13 cellular contexts compared by ENCODE assay signal in genomic region chr9:22097712-22098111, GRCh38.
DNase-seq lines count a peak whose midpoint lies in the region; ATAC-seq and TF ChIP-seq lines count a peak whose summit lies in the region.
"Had no signal": no experiment of that assay in that cellular context is flagged by ENCODE, and none has a peak within 500 bp of the region (broad histone marks: within the 10 kb centered on the region; RNA-seq: fewer than 3 reads in every experiment).

No MANE protein-coding gene starts in this region.

- no peak overlapping the region for H3K4me3 ChIP-seq in cardiac fibroblast (replicated peaks in 1 of 2; ENCODE audit: low read depth in 2 of 2, low read length in 2 of 2)
- H3K4me3 ChIP-seq in mucosa of descending colon: no peak overlapping the region
- no peak overlapping the region for H3K4me3 ChIP-seq in ascending aorta
- H3K4me3 ChIP-seq: SJSA1 had no signal

- no peaks in the 10 kb centered on the region for H3K4me1 Mint-ChIP-seq in CD14-positive monocyte

- peak; percentile 45 for ATAC-seq in mucosa of descending colon
- ATAC-seq: HepG2 had no signal

- intact Hi-C loops in mucosa of descending colon (cut with DNase I, micrococcal nuclease) (no loop called here), ascending aorta (cut with DNase I) (no loop called here), CD14-positive monocyte (cut with micrococcal nuclease) (no loop called here)

- DNase-seq in AG08395 (ENCODE audit: low spot score) (peak; percentile 61), M059J (ENCODE audit: low read depth) (peak; percentile 96), cardiac fibroblast (ENCODE audit: low read depth in 2 of 2) (peak; percentile 78 to 84), mucosa of descending colon (no peak), NCI-H2029 treated with DMSO at 0.1 percent for 48 hours (lab: John Stamatoyannopoulos, UW) (no peak), ascending aorta (ENCODE audit: low spot score in 2 of 2) (no peak), CD14-positive monocyte (ENCODE audit: low spot score) (no peak)
- DNase-seq in stimulated activated naive CD4-positive, alpha-beta T cell (lab: John Stamatoyannopoulos, UW): no peak
- DNase-seq: NCI-H2171 had no signal

- H3K36me3 ChIP-seq in mucosa of descending colon (ENCODE audit: low read depth) (no peaks in the 10 kb centered on the region), ascending aorta (no peaks in the 10 kb centered on the region)
- H3K36me3 ChIP-seq: SJSA1 had no signal

- no peak overlapping the region for H3K27ac Mint-ChIP-seq in CD14-positive monocyte
- H3K27ac Mint-ChIP-seq: dendritic cell treated with granulocyte-macrophage colony-stimulating factor and Interleukin-4, amounts not matched to agents 40 ng/mL and 50 ng/mL, for 4 days had no signal

- H3K27me3 ChIP-seq in ascending aorta: no peaks in the 10 kb centered on the region
- H3K27me3 ChIP-seq: SJSA1 had no signal

- H3K9me3 ChIP-seq in mucosa of descending colon: no peaks in the 10 kb centered on the region
- no peaks in the 10 kb centered on the region for H3K9me3 ChIP-seq in ascending aorta
- H3K9me3 ChIP-seq: SJSA1 had no signal

- H3K27ac ChIP-seq in ascending aorta: no peak overlapping the region
- H3K27ac ChIP-seq: SJSA1 had no signal

- H3K4me1 ChIP-seq in mucosa of descending colon (ENCODE audit: low read depth) (peaks cover 21% of the 10 kb centered on the region), ascending aorta (no peaks in the 10 kb centered on the region)

- peaks cover 0 to 6% (median 3%) of the 10 kb centered on the region in 7 donors for H3K9me3 Mint-ChIP-seq in CD14-positive monocyte
- H3K9me3 Mint-ChIP-seq: dendritic cell treated with granulocyte-macrophage colony-stimulating factor and Interleukin-4, amounts not matched to agents 40 ng/mL and 50 ng/mL, for 4 days had no signal

- TF ChIP-seq CTCF in cardiac fibroblast (IDR thresholded peaks at IDR 0.05; ENCODE audit: low read depth, low read length): no peak
- no peak for TF ChIP-seq CTCF in mucosa of descending colon (IDR thresholded peaks at IDR 0.05)
- no peak for TF ChIP-seq CTCF in ascending aorta (IDR thresholded peaks at IDR 0.05)
- TF ChIP-seq CTCF in CD14-positive monocyte (IDR thresholded peaks at IDR 0.05): no peak

- no peaks in the 10 kb centered on the region for H3K36me3 Mint-ChIP-seq in CD14-positive monocyte
- H3K36me3 Mint-ChIP-seq: CD4-positive, CD25-positive, alpha-beta regulatory T cell had no signal

- H3K27me3 Mint-ChIP-seq in CD14-positive monocyte (ENCODE audit: low read depth in 3 of 3): peaks cover 2 to 32% (median 12%) of the 10 kb centered on the region in 3 donors

- H3K4me3 Mint-ChIP-seq in CD14-positive monocyte: no peak overlapping the region
- H3K4me3 Mint-ChIP-seq: CD4-positive, CD25-positive, alpha-beta regulatory T cell; dendritic cell treated with granulocyte-macrophage colony-stimulating factor and Interleukin-4, amounts not matched to agents 40 ng/mL and 50 ng/mL, for 4 days had no signal

Comparison
In these comparisons a context has a peak if more than half of its experiments do, and no peak if none do; other contexts are left out.
1. DNase-seq: peak in AG08395 (single experiment), M059J (single experiment) and cardiac fibroblast (2 of 2); none in mucosa of descending colon (0 of 3), stimulated activated naive CD4-positive, alpha-beta T cell (0 of 6), NCI-H2029 treated with DMSO at 0.1 percent for 48 hours (single experiment), ascending aorta (0 of 2) and CD14-positive monocyte (single experiment).